Comparison of ENCODE assay signal across 7 cellular contexts in the genomic region with DNA sequence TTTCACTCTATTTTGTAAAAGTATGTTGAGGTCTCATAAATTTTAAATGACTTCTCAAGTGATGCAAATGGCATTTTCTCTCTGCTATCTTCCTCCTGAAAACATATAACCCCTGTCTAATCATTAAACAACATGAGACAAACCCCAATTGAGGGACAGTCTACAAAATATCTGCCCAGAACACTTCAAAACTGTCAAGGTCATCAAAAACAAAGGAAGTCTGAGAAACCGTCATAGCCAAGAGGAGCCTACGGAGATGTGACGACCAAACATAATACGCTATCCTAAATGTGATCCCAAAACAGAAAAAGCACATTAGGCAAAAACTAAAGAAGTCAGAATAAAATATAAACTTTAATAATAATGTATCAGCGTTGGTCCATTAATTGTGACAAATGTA.
"Had no signal": no experiment of that assay in that cellular context is flagged by ENCODE, and none has a peak within 500 bp of the region (broad histone marks: within the 10 kb centered on the region; RNA-seq: fewer than 3 reads in every experiment).

No MANE protein-coding gene starts in this region.

- DNase-seq: GDM1, GF-D8 had no signal

- ATAC-seq: GM12878 had no signal

- FAIRE-seq: GM12878, GM12891, GM12892, GM18507, GM19239 had no signal

- H3K4me3 ChIP-seq: GM12878 had no signal
